In genomic region chr14:56244138-56244789, GRCh38 we compare ENCODE assay signal across 16 cellular contexts.
DNase-seq lines count a peak whose midpoint lies in the region; ATAC-seq, FAIRE-seq and TF ChIP-seq lines count a peak whose summit lies in the region.
"Had no signal": no experiment of that assay in that cellular context is flagged by ENCODE, and none has a peak within 500 bp of the region (broad histone marks: within the 10 kb centered on the region; RNA-seq: fewer than 3 reads in every experiment).

No MANE protein-coding gene starts in this region.

- POLR2A ChIA-PET in GM12878 (lab: Charles Lee) = interaction anchor here (0.6 kb wide), 1 partner anchor 190 kb away, joined by 3 read pairs; no protein-coding TSS in a partner anchor
- POLR2A ChIA-PET in CD4-positive, alpha-beta T cell (lab: Charles Lee) = no interaction called here

- H4K20me1 ChIP-seq in DND-41 (ENCODE audit: insufficient read depth, low read length) (peaks cover 28% of the 10 kb centered on the region; the same call in 1 of the 2 replicates), GM12878 (ENCODE audit: control insufficient read depth, insufficient read depth) (no peaks in the 10 kb centered on the region)

- no peak for FAIRE-seq in GM12878 (lab: Jason Lieb, UNC)
- FAIRE-seq: keratinocyte had no signal

- H3K27me3 Mint-ChIP-seq in naive B cell = no peaks in the 10 kb centered on the region
- H3K27me3 Mint-ChIP-seq in activated T-cell treated with anti-CD3 and anti-CD28 coated beads, Interleukin-2, amount 50 U/mL, for 72 hours (ENCODE audit: low read depth) = no peaks in the 10 kb centered on the region
- no peaks in the 10 kb centered on the region for H3K27me3 Mint-ChIP-seq in CD4-positive, alpha-beta T cell
- H3K27me3 Mint-ChIP-seq: activated naive CD8-positive, alpha-beta T cell treated with anti-CD3 and anti-CD28 coated beads, Interleukin-2, amount 50 U/mL, for 24 hours had no signal

- H2AFZ ChIP-seq in DND-41 (ENCODE audit: low read depth, low read length) (no peak overlapping the region), GM12878 (ENCODE audit: control insufficient read depth, low read depth, low read length) (no peak overlapping the region)

- SMC1A ChIA-PET in GM12878 (lab: Charles Lee; ENCODE audit: uncharacterized antibody, unreplicated experiment) = no interaction called here

- ATAC-seq in DND-41 (ENCODE audit: insufficient read depth, low read depth) = no peak
- no peak for ATAC-seq in GM12878
- ATAC-seq in naive B cell (ENCODE audit: low read depth in 2 of 2) = peak in 1 of 2 donors; percentile 30
- ATAC-seq in activated T-cell treated with anti-CD3 and anti-CD28 coated beads, Interleukin-2, amount 50 U/mL, for 72 hours (replicated peaks in 1 of 2) = no peak
- no peak for ATAC-seq in CD4-positive, alpha-beta T cell (ENCODE audit: poor library complexity)
- ATAC-seq in HG02973 (IDR thresholded peaks at IDR 0.05; ENCODE audit: unreplicated experiment) = no peak
- ATAC-seq: activated CD8-positive, alpha-beta T cell treated with anti-CD3 and anti-CD28 coated beads, Interleukin-2, amount 10 ng/mL, durations not matched to agents 7 days and 5 days; activated naive CD8-positive, alpha-beta T cell treated with anti-CD3 and anti-CD28 coated beads, Interleukin-2, amount 50 U/mL, for 24 hours had no signal

- peaks cover 0 to 10% (median 0%) of the 10 kb centered on the region in 7 donors for H3K9me3 Mint-ChIP-seq in naive B cell
- peaks cover 0 to 5% of the 10 kb centered on the region in 2 donors for H3K9me3 Mint-ChIP-seq in activated T-cell treated with anti-CD3 and anti-CD28 coated beads, Interleukin-2, amount 50 U/mL, for 72 hours
- no peaks in the 10 kb centered on the region for H3K9me3 Mint-ChIP-seq in CD4-positive, alpha-beta T cell
- H3K9me3 Mint-ChIP-seq: activated naive CD8-positive, alpha-beta T cell treated with anti-CD3 and anti-CD28 coated beads, Interleukin-2, amount 50 U/mL, for 24 hours had no signal

- TF ChIP-seq CTCF in DND-41 (IDR thresholded peaks at IDR 0.05; ENCODE audit: borderline replicate concordance, extremely low read depth, low read length, poor library complexity, severe bottlenecking) = no peak
- no peak for TF ChIP-seq CTCF in NB4 (IDR thresholded peaks at IDR 0.05; ENCODE audit: low read depth, low read length)
- no peak for TF ChIP-seq CTCF in GM12878 (IDR thresholded peaks at IDR 0.05 in 2 of 3, conservative IDR thresholded peaks at IDR 0.05 in 1 of 3; ENCODE audit: control insufficient read depth in 2 of 3, extremely low read depth in 1 of 3, insufficient read depth in 1 of 3, low read depth in 3 of 3, low read length in 3 of 3)
- no peak for TF ChIP-seq CTCF in CD4-positive, alpha-beta T cell (IDR thresholded peaks at IDR 0.05)

- H3K4me2 ChIP-seq in DND-41 (ENCODE audit: insufficient read depth, low read length) (no peak overlapping the region), GM12878 (ENCODE audit: control insufficient read depth, insufficient read depth) (no peak overlapping the region)

- H3K4me3 ChIP-seq in DND-41 (ENCODE audit: low read depth in 1 of 2, low read length in 2 of 2) (no peak overlapping the region), NB4 (ENCODE audit: low read depth, low read length) (no peak overlapping the region), GM12878 (no peak overlapping the region)

- TF ChIP-seq EP300 in GM12878 (IDR thresholded peaks at IDR 0.05; ENCODE audit: borderline replicate concordance in 1 of 2, control insufficient read depth in 1 of 2, low read depth in 2 of 2, low read length in 2 of 2) = 0 out of 4 replicates have a peak, but pooled peaks of 1 of the 2 experiments have one; percentile 14

- RAD21 ChIA-PET in GM12878 (lab: Charles Lee; ENCODE audit: unreplicated experiment) = no interaction called here

- WGBS in GM12878 (ENCODE audit: insufficient coverage, insufficient replicate concordance, low lambda C conversion rate, missing lambda C conversion rate) = 1% methylated on average over 5 of the region's 5 CpGs

- H3K36me3 ChIP-seq in DND-41 (ENCODE audit: insufficient read depth, low read length) = peaks cover 34% of the 10 kb centered on the region
- no peaks in the 10 kb centered on the region for H3K36me3 ChIP-seq in GM12878 (ENCODE audit: control insufficient read depth in 2 of 2, insufficient read depth in 2 of 2, low read length in 1 of 2)

- H3K27me3 ChIP-seq in DND-41 (ENCODE audit: insufficient read depth, low read length, poor library complexity) = no peaks in the 10 kb centered on the region
- H3K27me3 ChIP-seq in GM12878 (replicated peaks in 1 of 2; ENCODE audit: control insufficient read depth in 2 of 2, insufficient read depth in 2 of 2, low read length in 1 of 2) = no peaks in the 10 kb centered on the region; a peak in 1 of 4 replicates
- H3K27me3 ChIP-seq in CD4-positive, alpha-beta T cell (ENCODE audit: control insufficient read depth, insufficient read depth, low read length) = no peaks in the 10 kb centered on the region

- peak overlapping the region in 4 of 6 donors; percentile 5 to 38 (median 34) for H3K27ac Mint-ChIP-seq in naive B cell
- H3K27ac Mint-ChIP-seq in activated T-cell treated with anti-CD3 and anti-CD28 coated beads, Interleukin-2, amount 50 U/mL, for 72 hours = no peak overlapping the region
- no peak overlapping the region for H3K27ac Mint-ChIP-seq in CD4-positive, alpha-beta T cell
- H3K27ac Mint-ChIP-seq: activated CD8-positive, alpha-beta T cell treated with anti-CD3 and anti-CD28 coated beads, Interleukin-2, amount 10 ng/mL, durations not matched to agents 7 days and 5 days; activated naive CD8-positive, alpha-beta T cell treated with anti-CD3 and anti-CD28 coated beads, Interleukin-2, amount 50 U/mL, for 24 hours had no signal

- H3K36me3 Mint-ChIP-seq in naive B cell = peaks cover 19 to 26% of the 10 kb centered on the region in 2 donors
- H3K36me3 Mint-ChIP-seq in activated T-cell treated with anti-CD3 and anti-CD28 coated beads, Interleukin-2, amount 50 U/mL, for 72 hours (ENCODE audit: insufficient read depth in 2 of 2) = no peaks in the 10 kb centered on the region
- peaks cover 12% of the 10 kb centered on the region for H3K36me3 Mint-ChIP-seq in CD4-positive, alpha-beta T cell (ENCODE audit: low read depth)

- no TSS peak for BruUV-seq in GM12878 (replicated peaks; lab: Mats Ljungman, UMichigan)

- intact Hi-C loops in GM12878 (cut with micrococcal nuclease; ENCODE audit: unreplicated experiment) = no loop called here
- intact Hi-C loops in CD4-positive, alpha-beta T cell (cut with DNase I, micrococcal nuclease) = no loop called here

- CTCF ChIA-PET in GM12878 (lab: Yijun Ruan, JAX) = no interaction called here
- CTCF ChIA-PET in CD4-positive, alpha-beta T cell (lab: Charles Lee) = no interaction called here

- no peak for TF ChIP-seq RAD21 in GM12878 (IDR thresholded peaks at IDR 0.05; ENCODE audit: insufficient read depth, low read depth, low read length)

- TF ChIP-seq POLR2A in NB4 (IDR thresholded peaks at IDR 0.05; ENCODE audit: extremely low read depth, insufficient read length) = no peak
- no peak for TF ChIP-seq POLR2A in GM12878 (IDR thresholded peaks at IDR 0.05; ENCODE audit: low read depth, low read length)

- H3K4me1 ChIP-seq in DND-41 (ENCODE audit: insufficient read depth, low read length) = no peaks in the 10 kb centered on the region
- no peaks in the 10 kb centered on the region for H3K4me1 ChIP-seq in GM12878 (ENCODE audit: control insufficient read depth, insufficient read depth, low read length)

- H3K4me1 Mint-ChIP-seq in naive B cell = peaks cover 13 to 24% (median 24%) of the 10 kb centered on the region in 3 donors
- H3K4me1 Mint-ChIP-seq in activated T-cell treated with anti-CD3 and anti-CD28 coated beads, Interleukin-2, amount 50 U/mL, for 72 hours (ENCODE audit: low read depth) = no peaks in the 10 kb centered on the region
- no peaks in the 10 kb centered on the region for H3K4me1 Mint-ChIP-seq in CD4-positive, alpha-beta T cell (ENCODE audit: low read depth)
- H3K4me1 Mint-ChIP-seq: activated naive CD8-positive, alpha-beta T cell treated with anti-CD3 and anti-CD28 coated beads, Interleukin-2, amount 50 U/mL, for 24 hours had no signal

- H3K9me3 ChIP-seq in DND-41 (ENCODE audit: insufficient read depth, low read length, severe bottlenecking) = no peaks in the 10 kb centered on the region
- no peaks in the 10 kb centered on the region for H3K9me3 ChIP-seq in GM12878 (replicated peaks; ENCODE audit: control insufficient read depth, insufficient read depth, low read length)
- no peaks in the 10 kb centered on the region for H3K9me3 ChIP-seq in CD4-positive, alpha-beta T cell (ENCODE audit: control insufficient read depth, low read length)

- H3K9ac ChIP-seq in DND-41 (ENCODE audit: low read depth, low read length) (no peak overlapping the region), GM12878 (ENCODE audit: control insufficient read depth, insufficient read depth, low read length) (no peak overlapping the region)

- no peak overlapping the region for H3K4me3 Mint-ChIP-seq in naive B cell
- H3K4me3 Mint-ChIP-seq in activated T-cell treated with anti-CD3 and anti-CD28 coated beads, Interleukin-2, amount 50 U/mL, for 72 hours = no peak overlapping the region
- no peak overlapping the region for H3K4me3 Mint-ChIP-seq in CD4-positive, alpha-beta T cell
- H3K4me3 Mint-ChIP-seq: activated CD8-positive, alpha-beta T cell treated with anti-CD3 and anti-CD28 coated beads, Interleukin-2, amount 10 ng/mL, durations not matched to agents 7 days and 5 days; activated naive CD8-positive, alpha-beta T cell treated with anti-CD3 and anti-CD28 coated beads, Interleukin-2, amount 50 U/mL, for 24 hours had no signal

- in situ Hi-C loops in GM12878 (cut with MboI) = no loop called here

- H3K27ac ChIP-seq in DND-41 (ENCODE audit: low read length) (peak overlapping the region; percentile 5; the same call in 1 of the 2 replicates), GM12878 (ENCODE audit: control insufficient read depth, insufficient read depth) (no peak overlapping the region)
- no peak overlapping the region for H3K27ac ChIP-seq in CD4-positive, alpha-beta T cell (ENCODE audit: low read depth, low read length)

- DNase-seq in DND-41 (no peak), NB4 (ENCODE audit: low read depth) (peak; percentile 38), GM12878 (ENCODE audit: low read depth, low spot score) (no peak), naive B cell (no peak), NCI-H2171 treated with DMSO at 0.1 percent for 48 hours (lab: John Stamatoyannopoulos, UW) (no peak)
- no peak for DNase-seq in activated T-cell treated with anti-CD3 and anti-CD28 coated beads, Interleukin-2, amount 50 U/mL, for 72 hours
- DNase-seq in CD4-positive, alpha-beta T cell = no peak
- DNase-seq: activated CD8-positive, alpha-beta T cell treated with anti-CD3 and anti-CD28 coated beads, Interleukin-2, amount 10 ng/mL, durations not matched to agents 7 days and 5 days; activated naive CD8-positive, alpha-beta T cell treated with anti-CD3 and anti-CD28 coated beads, Interleukin-2, amount 50 U/mL, for 24 hours; DMS79; KG1; NCI-H510A; nucleus accumbens; T-helper 1 cell had no signal

- H3K79me2 ChIP-seq in DND-41 (ENCODE audit: insufficient read depth, low read length) = peaks cover 99% of the 10 kb centered on the region
- H3K79me2 ChIP-seq in GM12878 (ENCODE audit: control insufficient read depth, insufficient read depth, low read length) = no peaks in the 10 kb centered on the region

TF ChIP-seq in GM12878, 131 proteins besides CTCF, POLR2A, EP300 and RAD21 (continues in another document):
- TF ChIP-seq TARDBP (IDR thresholded peaks at IDR 0.05; ENCODE audit: borderline replicate concordance) = no peak
- no peak for TF ChIP-seq BMI1 (IDR thresholded peaks at IDR 0.05; ENCODE audit: borderline replicate concordance)

Comparison
In these comparisons a context has a peak if more than half of its experiments do, and no peak if none do; other contexts are left out.
1. H3K27ac Mint-ChIP-seq: peak in naive B cell (4 of 6); none in activated T-cell treated with anti-CD3 and anti-CD28 coated beads, Interleukin-2, amount 50 U/mL, for 72 hours (single experiment) and CD4-positive, alpha-beta T cell (single experiment).